Comparison of ENCODE assay signal across 27 cellular contexts in the genomic region with DNA sequence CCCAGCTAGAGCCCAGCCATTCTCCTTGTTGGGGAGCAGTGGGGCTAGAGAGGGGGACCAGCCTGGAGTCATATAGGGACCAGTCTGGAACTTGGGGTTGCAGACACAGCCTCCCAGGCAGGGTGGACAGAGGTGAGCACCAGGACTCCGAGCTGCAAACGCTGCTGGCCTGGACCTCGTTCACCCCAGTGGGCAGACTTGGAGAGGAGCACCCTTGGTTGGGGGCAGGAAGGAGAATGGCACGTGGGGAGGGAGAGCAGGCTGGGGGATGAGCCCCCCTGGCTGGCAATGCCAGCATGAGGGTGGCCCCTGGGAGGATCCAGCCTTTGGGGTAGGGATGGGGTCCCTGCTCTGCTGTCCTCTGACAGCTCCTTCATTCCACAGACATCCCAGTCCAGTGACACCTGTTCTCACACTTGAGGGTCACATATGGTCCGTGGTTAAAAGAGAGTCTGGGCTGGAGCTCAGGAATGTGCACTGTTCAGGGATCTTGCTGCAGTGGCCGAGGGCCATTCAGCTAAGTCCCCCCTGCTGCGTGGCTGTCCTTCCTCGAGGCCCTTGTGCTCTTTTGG. TPM values are rescaled to one million over a fixed set of nuclear protein-coding genes. Genes with fewer than 3 reads are reported as not detected.
"Had no signal": no experiment of that assay in that cellular context is flagged by ENCODE, and none has a peak within 500 bp of the region (broad histone marks: within the 10 kb centered on the region; RNA-seq: fewer than 3 reads in every experiment).

No MANE protein-coding gene starts in this region.

- H3K4me3 ChIP-seq: adrenal gland, ascending aorta, esophagus muscularis mucosa, hepatocyte, tibial artery had no signal

- H3K27me3 ChIP-seq: ascending aorta had no signal

- H2AFZ ChIP-seq: hepatocyte had no signal

- H3K79me2 ChIP-seq: hepatocyte had no signal

- H3K36me3 ChIP-seq: adrenal gland, ascending aorta, brain microvascular endothelial cell, esophagus muscularis mucosa, tibial artery had no signal

- DNase-seq: activated B cell treated with CpG ODN at 0.5 μM for 24 hours; activated CD4-positive, alpha-beta T cell treated with anti-CD3 and anti-CD28 coated beads for 36 hours; activated CD4-positive, alpha-beta T cell treated with anti-CD3 and anti-CD28 coated beads, Interleukin-2, amount 50 U/mL, for 4 hours; activated CD8-positive, alpha-beta memory T cell treated with anti-CD3 and anti-CD28 coated beads for 24 hours; activated CD8-positive, alpha-beta memory T cell treated with anti-CD3 and anti-CD28 coated beads, Interleukin-2, amount 50 U/mL, for 4 hours; activated naive CD4-positive, alpha-beta T cell; activated T-cell treated with anti-CD3 and anti-CD28 coated beads, Interleukin-2, amount 50 U/mL, for 24 hours; adrenal gland; brain microvascular endothelial cell; central memory CD4-positive, alpha-beta T cell; effector memory CD4-positive, alpha-beta T cell; immature natural killer cell; kidney glomerular epithelial cell; stimulated activated CD4-positive, alpha-beta T cell treated with anti-CD3 and anti-CD28 coated beads, Interleukin-1b, Interleukin-23, amount 100 ng/mL, for 48 hours; stimulated activated naive CD8-positive, alpha-beta T cell treated with anti-CD3 and anti-CD28 coated beads, Interleukin-15, amount 100 ng/mL, for 72 hours; T1000; tibial artery had no signal

- H3K4me2 ChIP-seq: hepatocyte had no signal

- H3K9me3 ChIP-seq: adrenal gland, ascending aorta, esophagus muscularis mucosa, tibial artery had no signal

- H3K27ac ChIP-seq: adrenal gland, ascending aorta, brain microvascular endothelial cell, esophagus muscularis mucosa, hepatocyte, tibial artery had no signal

- ATAC-seq: activated CD4-positive, alpha-beta T cell treated with anti-CD3 and anti-CD28 coated beads for 36 hours; stimulated activated naive CD8-positive, alpha-beta T cell treated with anti-CD3 and anti-CD28 coated beads, Interleukin-15, amount 100 ng/mL, for 72 hours had no signal

RNA-seq across cellular contexts. Expression of gene LBHD2, which starts 2.8 kb away (rescaled TPM):
- total RNA-seq: activated B cell treated with CpG ODN at 0.5 μM for 24 hours; activated CD4-positive, alpha-beta T cell treated with anti-CD3 and anti-CD28 coated beads for 36 hours; activated T-helper 2 cell treated with anti-CD3 and anti-CD28 coated beads, Interferon-gamma antibody, Interleukin-2, Interleukin-4, amounts not matched to agents 10 μg/mL and 5 μg/mL and 100 μg/mL, durations not matched to agents 14 hours and 24 hours and 36 hours; adrenal gland; ascending aorta; dermis microvascular lymphatic vessel endothelial cell; endothelial cell of umbilical vein; esophagus muscularis mucosa; frontal cortex; hepatocyte; progenitor cell of endocrine pancreas; skeletal muscle tissue had no signal
- polyA plus RNA-seq: adrenal gland, endothelial cell of umbilical vein, immature natural killer cell, neural cell had no signal

RNA-seq across cellular contexts. Expression of gene EXOC3L4, which starts 7.7 kb away (rescaled TPM):
- total RNA-seq: activated B cell treated with CpG ODN at 0.5 μM for 24 hours; activated CD4-positive, alpha-beta T cell treated with anti-CD3 and anti-CD28 coated beads for 36 hours; activated T-helper 2 cell treated with anti-CD3 and anti-CD28 coated beads, Interferon-gamma antibody, Interleukin-2, Interleukin-4, amounts not matched to agents 10 μg/mL and 5 μg/mL and 100 μg/mL, durations not matched to agents 14 hours and 24 hours and 36 hours; ascending aorta; dermis microvascular lymphatic vessel endothelial cell; endothelial cell of umbilical vein had no signal
- polyA plus RNA-seq: endothelial cell of umbilical vein, immature natural killer cell, neural cell had no signal

RNA-seq across cellular contexts. Expression of gene CDC42BPB, which starts 29.5 kb away (rescaled TPM):
- polyA plus RNA-seq: immature natural killer cell had no signal
